Comparison of ENCODE assay signal across 1 cellular context in the genomic region with DNA sequence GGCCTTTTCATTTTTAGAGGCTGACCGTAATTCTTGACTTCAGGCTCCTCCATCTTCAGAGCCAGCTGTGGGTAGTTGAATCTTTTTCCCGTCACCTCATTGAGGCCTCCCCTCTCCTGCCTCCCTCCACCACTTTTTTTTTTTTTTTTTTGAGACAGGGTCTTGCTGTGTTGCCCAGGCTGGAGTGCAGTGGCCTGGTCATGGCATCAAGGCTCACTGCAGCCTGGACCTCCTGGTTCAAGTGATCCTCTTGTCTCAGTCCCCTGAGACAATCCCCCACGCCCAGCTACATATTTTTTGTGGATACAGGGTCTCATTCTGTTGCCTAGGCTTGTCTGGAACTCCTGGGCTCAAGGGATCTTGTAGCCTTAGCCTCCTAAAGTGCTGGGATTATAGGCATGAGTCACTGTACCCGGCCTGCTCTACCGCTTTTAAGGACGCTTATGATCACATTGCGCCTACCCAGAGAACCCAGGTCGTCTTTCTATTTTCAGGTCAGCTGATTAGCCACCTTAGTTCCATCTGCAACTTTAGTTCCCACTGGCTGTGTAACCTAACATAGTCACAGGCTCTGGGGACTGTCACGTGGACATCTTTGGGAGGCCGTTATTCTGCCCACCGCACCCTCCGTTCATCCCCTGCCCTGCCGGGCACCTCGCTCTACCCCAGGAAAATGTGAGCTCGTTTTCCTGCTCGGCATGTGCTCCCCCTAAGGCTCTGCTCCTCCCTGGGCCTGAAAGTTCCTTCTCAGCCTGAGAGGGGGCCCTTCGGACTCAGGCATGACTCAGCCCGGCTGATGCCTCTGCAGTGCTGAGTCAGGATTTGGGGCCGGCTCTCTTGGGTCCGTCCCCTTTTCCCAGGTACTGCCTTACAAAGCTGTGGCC.
TF ChIP-seq lines count a peak whose summit lies in the region.

No MANE protein-coding gene starts in this region.

TF ChIP-seq in H1, 55 proteins besides CTCF, POLR2A, EP300 and RAD21:
- TF ChIP-seq BACH1 (IDR thresholded peaks at IDR 0.05; ENCODE audit: low read length), result peak; percentile 100
- TF ChIP-seq, protein P1, sequence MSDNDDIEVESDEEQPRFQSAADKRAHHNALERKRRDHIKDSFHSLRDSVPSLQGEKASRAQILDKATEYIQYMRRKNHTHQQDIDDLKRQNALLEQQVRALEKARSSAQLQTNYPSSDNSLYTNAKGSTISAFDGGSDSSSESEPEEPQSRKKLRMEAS (IDR thresholded peaks at IDR 0.05), result 0 out of 2 replicates have a peak, but pooled peaks have one; percentile 34
- no peak for TF ChIP-seq GABPA (IDR thresholded peaks at IDR 0.05; ENCODE audit: borderline replicate concordance, insufficient read depth, low read length)
- peak; percentile 98 for TF ChIP-seq MAFK (IDR thresholded peaks at IDR 0.05; ENCODE audit: low read depth, low read length)
